ENCODE assay signal across 2 cellular contexts in the genomic region with DNA sequence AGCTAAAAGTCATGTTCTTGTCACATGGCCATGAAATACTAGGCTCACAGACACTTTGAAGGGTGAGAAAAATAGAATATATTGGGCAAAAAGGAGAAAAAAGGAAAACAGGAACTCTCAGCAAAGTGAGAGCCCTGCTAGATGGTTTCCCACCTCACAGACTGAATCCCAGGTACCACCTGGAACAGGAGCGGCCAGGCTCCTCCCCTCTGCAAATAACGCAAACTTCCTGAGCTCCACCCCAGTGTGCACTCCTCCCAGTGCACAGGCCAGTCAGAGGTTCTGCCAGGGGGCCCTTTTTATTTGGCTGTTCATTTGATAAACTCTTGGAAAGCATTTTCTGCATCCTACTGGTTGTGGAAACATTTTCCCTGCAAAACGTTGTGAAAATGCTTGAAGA.
TF ChIP-seq lines count a peak whose summit lies in the region.

No MANE protein-coding gene starts in this region.

TF ChIP-seq in GM23338, 12 proteins besides CTCF, POLR2A, EP300 and RAD21 (continued from another document):
- TF ChIP-seq, protein P1, sequence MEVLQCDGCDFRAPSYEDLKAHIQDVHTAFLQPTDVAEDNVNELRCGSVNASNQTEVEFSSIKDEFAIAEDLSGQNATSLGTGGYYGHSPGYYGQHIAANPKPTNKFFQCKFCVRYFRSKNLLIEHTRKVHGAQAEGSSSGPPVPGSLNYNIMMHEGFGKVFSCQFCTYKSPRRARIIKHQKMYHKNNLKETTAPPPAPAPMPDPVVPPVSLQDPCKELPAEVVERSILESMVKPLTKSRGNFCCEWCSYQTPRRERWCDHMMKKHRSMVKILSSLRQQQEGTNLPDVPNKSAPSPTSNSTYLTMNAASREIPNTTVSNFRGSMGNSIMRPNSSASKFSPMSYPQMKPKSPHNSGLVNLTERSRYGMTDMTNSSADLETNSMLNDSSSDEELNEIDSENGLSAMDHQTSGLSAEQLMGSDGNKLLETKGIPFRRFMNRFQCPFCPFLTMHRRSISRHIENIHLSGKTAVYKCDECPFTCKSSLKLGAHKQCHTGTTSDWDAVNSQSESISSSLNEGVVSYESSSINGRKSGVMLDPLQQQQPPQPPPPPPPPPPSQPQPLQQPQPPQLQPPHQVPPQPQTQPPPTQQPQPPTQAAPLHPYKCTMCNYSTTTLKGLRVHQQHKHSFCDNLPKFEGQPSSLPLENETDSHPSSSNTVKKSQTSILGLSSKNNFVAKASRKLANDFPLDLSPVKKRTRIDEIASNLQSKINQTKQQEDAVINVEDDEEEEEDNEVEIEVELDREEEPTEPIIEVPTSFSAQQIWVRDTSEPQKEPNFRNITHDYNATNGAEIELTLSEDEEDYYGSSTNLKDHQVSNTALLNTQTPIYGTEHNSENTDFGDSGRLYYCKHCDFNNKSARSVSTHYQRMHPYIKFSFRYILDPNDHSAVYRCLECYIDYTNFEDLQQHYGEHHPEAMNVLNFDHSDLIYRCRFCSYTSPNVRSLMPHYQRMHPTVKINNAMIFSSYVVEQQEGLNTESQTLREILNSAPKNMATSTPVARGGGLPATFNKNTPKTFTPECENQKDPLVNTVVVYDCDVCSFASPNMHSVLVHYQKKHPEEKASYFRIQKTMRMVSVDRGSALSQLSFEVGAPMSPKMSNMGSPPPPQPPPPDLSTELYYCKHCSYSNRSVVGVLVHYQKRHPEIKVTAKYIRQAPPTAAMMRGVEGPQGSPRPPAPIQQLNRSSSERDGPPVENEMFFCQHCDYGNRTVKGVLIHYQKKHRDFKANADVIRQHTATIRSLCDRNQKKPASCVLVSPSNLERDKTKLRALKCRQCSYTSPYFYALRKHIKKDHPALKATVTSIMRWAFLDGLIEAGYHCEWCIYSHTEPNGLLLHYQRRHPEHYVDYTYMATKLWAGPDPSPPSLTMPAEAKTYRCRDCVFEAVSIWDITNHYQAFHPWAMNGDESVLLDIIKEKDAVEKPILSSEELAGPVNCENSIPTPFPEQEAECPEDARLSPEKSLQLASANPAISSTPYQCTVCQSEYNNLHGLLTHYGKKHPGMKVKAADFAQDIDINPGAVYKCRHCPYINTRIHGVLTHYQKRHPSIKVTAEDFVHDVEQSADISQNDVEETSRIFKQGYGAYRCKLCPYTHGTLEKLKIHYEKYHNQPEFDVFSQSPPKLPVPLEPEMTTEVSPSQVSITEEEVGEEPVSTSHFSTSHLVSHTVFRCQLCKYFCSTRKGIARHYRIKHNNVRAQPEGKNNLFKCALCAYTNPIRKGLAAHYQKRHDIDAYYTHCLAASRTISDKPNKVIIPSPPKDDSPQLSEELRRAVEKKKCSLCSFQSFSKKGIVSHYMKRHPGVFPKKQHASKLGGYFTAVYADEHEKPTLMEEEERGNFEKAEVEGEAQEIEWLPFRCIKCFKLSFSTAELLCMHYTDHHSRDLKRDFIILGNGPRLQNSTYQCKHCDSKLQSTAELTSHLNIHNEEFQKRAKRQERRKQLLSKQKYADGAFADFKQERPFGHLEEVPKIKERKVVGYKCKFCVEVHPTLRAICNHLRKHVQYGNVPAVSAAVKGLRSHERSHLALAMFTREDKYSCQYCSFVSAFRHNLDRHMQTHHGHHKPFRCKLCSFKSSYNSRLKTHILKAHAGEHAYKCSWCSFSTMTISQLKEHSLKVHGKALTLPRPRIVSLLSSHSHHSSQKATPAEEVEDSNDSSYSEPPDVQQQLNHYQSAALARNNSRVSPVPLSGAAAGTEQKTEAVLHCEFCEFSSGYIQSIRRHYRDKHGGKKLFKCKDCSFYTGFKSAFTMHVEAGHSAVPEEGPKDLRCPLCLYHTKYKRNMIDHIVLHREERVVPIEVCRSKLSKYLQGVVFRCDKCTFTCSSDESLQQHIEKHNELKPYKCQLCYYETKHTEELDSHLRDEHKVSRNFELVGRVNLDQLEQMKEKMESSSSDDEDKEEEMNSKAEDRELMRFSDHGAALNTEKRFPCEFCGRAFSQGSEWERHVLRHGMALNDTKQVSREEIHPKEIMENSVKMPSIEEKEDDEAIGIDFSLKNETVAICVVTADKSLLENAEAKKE (CRISPR knock-in tag; IDR thresholded peaks at IDR 0.05), result no peak
- TF ChIP-seq EZH2 (IDR thresholded peaks at IDR 0.05; ENCODE audit: low read depth, unreplicated experiment) (no peak), ZNF114 (CRISPR knock-in tag; IDR thresholded peaks at IDR 0.05) (no peak)
- TF ChIP-seq, protein P2, sequence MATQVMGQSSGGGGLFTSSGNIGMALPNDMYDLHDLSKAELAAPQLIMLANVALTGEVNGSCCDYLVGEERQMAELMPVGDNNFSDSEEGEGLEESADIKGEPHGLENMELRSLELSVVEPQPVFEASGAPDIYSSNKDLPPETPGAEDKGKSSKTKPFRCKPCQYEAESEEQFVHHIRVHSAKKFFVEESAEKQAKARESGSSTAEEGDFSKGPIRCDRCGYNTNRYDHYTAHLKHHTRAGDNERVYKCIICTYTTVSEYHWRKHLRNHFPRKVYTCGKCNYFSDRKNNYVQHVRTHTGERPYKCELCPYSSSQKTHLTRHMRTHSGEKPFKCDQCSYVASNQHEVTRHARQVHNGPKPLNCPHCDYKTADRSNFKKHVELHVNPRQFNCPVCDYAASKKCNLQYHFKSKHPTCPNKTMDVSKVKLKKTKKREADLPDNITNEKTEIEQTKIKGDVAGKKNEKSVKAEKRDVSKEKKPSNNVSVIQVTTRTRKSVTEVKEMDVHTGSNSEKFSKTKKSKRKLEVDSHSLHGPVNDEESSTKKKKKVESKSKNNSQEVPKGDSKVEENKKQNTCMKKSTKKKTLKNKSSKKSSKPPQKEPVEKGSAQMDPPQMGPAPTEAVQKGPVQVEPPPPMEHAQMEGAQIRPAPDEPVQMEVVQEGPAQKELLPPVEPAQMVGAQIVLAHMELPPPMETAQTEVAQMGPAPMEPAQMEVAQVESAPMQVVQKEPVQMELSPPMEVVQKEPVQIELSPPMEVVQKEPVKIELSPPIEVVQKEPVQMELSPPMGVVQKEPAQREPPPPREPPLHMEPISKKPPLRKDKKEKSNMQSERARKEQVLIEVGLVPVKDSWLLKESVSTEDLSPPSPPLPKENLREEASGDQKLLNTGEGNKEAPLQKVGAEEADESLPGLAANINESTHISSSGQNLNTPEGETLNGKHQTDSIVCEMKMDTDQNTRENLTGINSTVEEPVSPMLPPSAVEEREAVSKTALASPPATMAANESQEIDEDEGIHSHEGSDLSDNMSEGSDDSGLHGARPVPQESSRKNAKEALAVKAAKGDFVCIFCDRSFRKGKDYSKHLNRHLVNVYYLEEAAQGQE (IDR thresholded peaks at IDR 0.05; ENCODE audit: unreplicated experiment), result no peak
TF ChIP-seq in GM23338: peak in this region for 0.

TF ChIP-seq in WTC11, 78 proteins besides CTCF, POLR2A, EP300 and RAD21 (continued from another document):
- TF ChIP-seq IRF2 (CRISPR knock-in tag; IDR thresholded peaks at IDR 0.05; ENCODE audit: borderline replicate concordance, low read depth), result no peak
- TF ChIP-seq, protein P3, sequence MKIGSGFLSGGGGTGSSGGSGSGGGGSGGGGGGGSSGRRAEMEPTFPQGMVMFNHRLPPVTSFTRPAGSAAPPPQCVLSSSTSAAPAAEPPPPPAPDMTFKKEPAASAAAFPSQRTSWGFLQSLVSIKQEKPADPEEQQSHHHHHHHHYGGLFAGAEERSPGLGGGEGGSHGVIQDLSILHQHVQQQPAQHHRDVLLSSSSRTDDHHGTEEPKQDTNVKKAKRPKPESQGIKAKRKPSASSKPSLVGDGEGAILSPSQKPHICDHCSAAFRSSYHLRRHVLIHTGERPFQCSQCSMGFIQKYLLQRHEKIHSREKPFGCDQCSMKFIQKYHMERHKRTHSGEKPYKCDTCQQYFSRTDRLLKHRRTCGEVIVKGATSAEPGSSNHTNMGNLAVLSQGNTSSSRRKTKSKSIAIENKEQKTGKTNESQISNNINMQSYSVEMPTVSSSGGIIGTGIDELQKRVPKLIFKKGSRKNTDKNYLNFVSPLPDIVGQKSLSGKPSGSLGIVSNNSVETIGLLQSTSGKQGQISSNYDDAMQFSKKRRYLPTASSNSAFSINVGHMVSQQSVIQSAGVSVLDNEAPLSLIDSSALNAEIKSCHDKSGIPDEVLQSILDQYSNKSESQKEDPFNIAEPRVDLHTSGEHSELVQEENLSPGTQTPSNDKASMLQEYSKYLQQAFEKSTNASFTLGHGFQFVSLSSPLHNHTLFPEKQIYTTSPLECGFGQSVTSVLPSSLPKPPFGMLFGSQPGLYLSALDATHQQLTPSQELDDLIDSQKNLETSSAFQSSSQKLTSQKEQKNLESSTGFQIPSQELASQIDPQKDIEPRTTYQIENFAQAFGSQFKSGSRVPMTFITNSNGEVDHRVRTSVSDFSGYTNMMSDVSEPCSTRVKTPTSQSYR (CRISPR knock-in tag; IDR thresholded peaks at IDR 0.05), result no peak
- TF ChIP-seq FOXP1 (CRISPR knock-in tag; IDR thresholded peaks at IDR 0.05; ENCODE audit: borderline replicate concordance), result no peak
- no peak for TF ChIP-seq SOX15 (CRISPR knock-in tag; IDR thresholded peaks at IDR 0.05)
- TF ChIP-seq KAT7 (CRISPR knock-in tag; IDR thresholded peaks at IDR 0.05; ENCODE audit: borderline replicate concordance), result no peak
- TF ChIP-seq, protein P4, sequence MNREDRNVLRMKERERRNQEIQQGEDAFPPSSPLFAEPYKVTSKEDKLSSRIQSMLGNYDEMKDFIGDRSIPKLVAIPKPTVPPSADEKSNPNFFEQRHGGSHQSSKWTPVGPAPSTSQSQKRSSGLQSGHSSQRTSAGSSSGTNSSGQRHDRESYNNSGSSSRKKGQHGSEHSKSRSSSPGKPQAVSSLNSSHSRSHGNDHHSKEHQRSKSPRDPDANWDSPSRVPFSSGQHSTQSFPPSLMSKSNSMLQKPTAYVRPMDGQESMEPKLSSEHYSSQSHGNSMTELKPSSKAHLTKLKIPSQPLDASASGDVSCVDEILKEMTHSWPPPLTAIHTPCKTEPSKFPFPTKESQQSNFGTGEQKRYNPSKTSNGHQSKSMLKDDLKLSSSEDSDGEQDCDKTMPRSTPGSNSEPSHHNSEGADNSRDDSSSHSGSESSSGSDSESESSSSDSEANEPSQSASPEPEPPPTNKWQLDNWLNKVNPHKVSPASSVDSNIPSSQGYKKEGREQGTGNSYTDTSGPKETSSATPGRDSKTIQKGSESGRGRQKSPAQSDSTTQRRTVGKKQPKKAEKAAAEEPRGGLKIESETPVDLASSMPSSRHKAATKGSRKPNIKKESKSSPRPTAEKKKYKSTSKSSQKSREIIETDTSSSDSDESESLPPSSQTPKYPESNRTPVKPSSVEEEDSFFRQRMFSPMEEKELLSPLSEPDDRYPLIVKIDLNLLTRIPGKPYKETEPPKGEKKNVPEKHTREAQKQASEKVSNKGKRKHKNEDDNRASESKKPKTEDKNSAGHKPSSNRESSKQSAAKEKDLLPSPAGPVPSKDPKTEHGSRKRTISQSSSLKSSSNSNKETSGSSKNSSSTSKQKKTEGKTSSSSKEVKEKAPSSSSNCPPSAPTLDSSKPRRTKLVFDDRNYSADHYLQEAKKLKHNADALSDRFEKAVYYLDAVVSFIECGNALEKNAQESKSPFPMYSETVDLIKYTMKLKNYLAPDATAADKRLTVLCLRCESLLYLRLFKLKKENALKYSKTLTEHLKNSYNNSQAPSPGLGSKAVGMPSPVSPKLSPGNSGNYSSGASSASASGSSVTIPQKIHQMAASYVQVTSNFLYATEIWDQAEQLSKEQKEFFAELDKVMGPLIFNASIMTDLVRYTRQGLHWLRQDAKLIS (CRISPR knock-in tag; IDR thresholded peaks at IDR 0.05; ENCODE audit: borderline replicate concordance), result no peak
- TF ChIP-seq ZNF232 (CRISPR knock-in tag; IDR thresholded peaks at IDR 0.05), result no peak
- TF ChIP-seq MYBL2 (CRISPR knock-in tag; IDR thresholded peaks at IDR 0.05), result no peak
- TF ChIP-seq PRRX2 (CRISPR knock-in tag; IDR thresholded peaks at IDR 0.05), result no peak
- TF ChIP-seq, protein P5, sequence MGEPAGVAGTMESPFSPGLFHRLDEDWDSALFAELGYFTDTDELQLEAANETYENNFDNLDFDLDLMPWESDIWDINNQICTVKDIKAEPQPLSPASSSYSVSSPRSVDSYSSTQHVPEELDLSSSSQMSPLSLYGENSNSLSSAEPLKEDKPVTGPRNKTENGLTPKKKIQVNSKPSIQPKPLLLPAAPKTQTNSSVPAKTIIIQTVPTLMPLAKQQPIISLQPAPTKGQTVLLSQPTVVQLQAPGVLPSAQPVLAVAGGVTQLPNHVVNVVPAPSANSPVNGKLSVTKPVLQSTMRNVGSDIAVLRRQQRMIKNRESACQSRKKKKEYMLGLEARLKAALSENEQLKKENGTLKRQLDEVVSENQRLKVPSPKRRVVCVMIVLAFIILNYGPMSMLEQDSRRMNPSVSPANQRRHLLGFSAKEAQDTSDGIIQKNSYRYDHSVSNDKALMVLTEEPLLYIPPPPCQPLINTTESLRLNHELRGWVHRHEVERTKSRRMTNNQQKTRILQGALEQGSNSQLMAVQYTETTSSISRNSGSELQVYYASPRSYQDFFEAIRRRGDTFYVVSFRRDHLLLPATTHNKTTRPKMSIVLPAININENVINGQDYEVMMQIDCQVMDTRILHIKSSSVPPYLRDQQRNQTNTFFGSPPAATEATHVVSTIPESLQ (CRISPR knock-in tag; IDR thresholded peaks at IDR 0.05), result no peak
TF ChIP-seq in WTC11: peak in this region for 0.
